In the genomic region with DNA sequence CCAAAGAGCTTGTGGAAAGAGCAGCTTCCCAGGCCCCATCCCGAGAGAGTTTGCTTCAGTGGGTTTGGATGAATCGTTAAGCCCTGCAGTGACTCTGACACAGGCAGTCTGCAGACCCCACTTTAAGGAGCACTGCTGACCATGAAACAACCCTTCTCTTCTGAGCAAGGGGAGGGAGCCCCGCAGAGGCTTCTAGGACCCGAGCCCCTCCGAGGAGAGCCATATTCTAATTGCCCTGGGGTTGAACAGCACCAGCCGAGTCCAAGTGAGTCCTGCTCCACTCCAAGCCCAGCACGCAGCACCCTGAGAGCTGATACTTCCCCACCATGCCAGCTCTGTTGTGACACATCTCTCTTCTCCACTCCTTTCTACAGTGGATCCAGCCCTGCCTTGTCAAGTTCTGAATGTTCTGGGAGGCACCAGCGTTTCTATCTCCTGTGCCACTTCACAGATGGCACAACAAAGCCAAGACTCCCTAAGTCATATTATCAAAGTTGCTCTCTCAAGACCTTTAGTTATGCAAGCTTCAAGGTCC, we compare ENCODE assay signal across 18 cellular contexts. TPM values are rescaled to one million over a fixed set of nuclear protein-coding genes. Genes with fewer than 3 reads are reported as not detected.
DNase-seq lines count a peak whose midpoint lies in the region; ATAC-seq, FAIRE-seq and TF ChIP-seq lines count a peak whose summit lies in the region.
"Had no signal": no experiment of that assay in that cellular context is flagged by ENCODE, and none has a peak within 500 bp of the region (broad histone marks: within the 10 kb centered on the region; RNA-seq: fewer than 3 reads in every experiment).

No MANE protein-coding gene starts in this region.

- no peak overlapping the region for H3K4me3 Mint-ChIP-seq in Calu3 (ENCODE audit: low read depth, unreplicated experiment)
- H3K4me3 Mint-ChIP-seq: T-helper 1 cell treated with Interleukin-12 subunit alpha and Interleukin-12 subunit beta and Interleukin-4 antibody, amounts not matched to agents 30 μg/mL and 1 μg/mL, for 36 hours had no signal

- H3K9ac ChIP-seq in kidney (ENCODE audit: low read length in 2 of 2), result peak overlapping the region; percentile 20 to 78

- H3K4me2 ChIP-seq in DOHH2 (ENCODE audit: low read length), result peak overlapping the region; percentile 70

- no peak overlapping the region for H3K27ac Mint-ChIP-seq in Calu3 (ENCODE audit: unreplicated experiment)
- H3K27ac Mint-ChIP-seq: T-helper 1 cell treated with Interleukin-12 subunit alpha and Interleukin-12 subunit beta and Interleukin-4 antibody, amounts not matched to agents 30 μg/mL and 1 μg/mL, for 36 hours had no signal

- TF ChIP-seq POLR2A in body of pancreas (IDR thresholded peaks at IDR 0.05) (no peak), gastrocnemius medialis (IDR thresholded peaks at IDR 0.05) (no peak)

- peak overlapping the region; percentile 54 for H3K4me3 ChIP-seq in DOHH2 (ENCODE audit: low read length)
- H3K4me3 ChIP-seq in body of pancreas, result no peak overlapping the region
- H3K4me3 ChIP-seq in kidney (ENCODE audit: low read length in 2 of 2), result peak overlapping the region; percentile 51 to 53
- peak overlapping the region in 1 of 4 donors; percentile 3 for H3K4me3 ChIP-seq in gastrocnemius medialis

- no peaks in the 10 kb centered on the region for H3K9me2 ChIP-seq in DOHH2 (replicated peaks; ENCODE audit: control insufficient read depth, low read length)

- CTCF ChIA-PET in Calu3 (lab: Charles Lee), result interaction anchor here (1.2 kb wide), 1 partner anchor 31 kb away, joined by 3 read pairs; a partner anchor contains a TSS

- intact Hi-C loops in body of pancreas (cut with DNase I) (loop anchor here (10.0 kb wide), 1 partner anchor 166 kb away; a partner anchor contains a TSS), kidney (cut with DNase I) (no loop called here), gastrocnemius medialis (cut with DNase I; ENCODE audit: low total_unique reads) (loop anchor here (1.0 kb wide), 1 partner anchor 10 kb away; no protein-coding TSS in a partner anchor), Calu3 (cut with micrococcal nuclease; ENCODE audit: unreplicated experiment) (loop anchor here (5.0 kb wide), 1 partner anchor 49 kb away; no protein-coding TSS in a partner anchor)

- no peaks in the 10 kb centered on the region for H3K27me3 Mint-ChIP-seq in Calu3 (ENCODE audit: unreplicated experiment)

- BruUV-seq in Calu3 (replicated peaks; lab: Mats Ljungman, UMichigan), result no TSS peak

- ATAC-seq in body of pancreas (no peak), gastrocnemius medialis (peak; percentile 17 to 25)

- no peak for FAIRE-seq in kidney (lab: Jason Lieb, UNC)
- FAIRE-seq: GM12891 had no signal

- H3K4me1 Mint-ChIP-seq in Calu3 (ENCODE audit: low read depth, unreplicated experiment), result peaks cover 9% of the 10 kb centered on the region

- H3K9me3 Mint-ChIP-seq in Calu3 (ENCODE audit: low read depth, unreplicated experiment), result no peaks in the 10 kb centered on the region
- H3K9me3 Mint-ChIP-seq: T-helper 1 cell treated with Interleukin-12 subunit alpha and Interleukin-12 subunit beta and Interleukin-4 antibody, amounts not matched to agents 30 μg/mL and 1 μg/mL, for 36 hours had no signal

- H3K4me1 ChIP-seq in DOHH2 (ENCODE audit: control insufficient read depth, low read length) (peaks cover 84% of the 10 kb centered on the region), body of pancreas (peaks cover 89% of the 10 kb centered on the region), kidney (ENCODE audit: control insufficient read depth in 1 of 2, insufficient read depth in 1 of 2, low read depth in 1 of 2, low read length in 2 of 2) (peaks cover 55 to 70% of the 10 kb centered on the region in 2 donors), gastrocnemius medialis (peaks cover 93 to 100% of the 10 kb centered on the region in 2 donors)

- TF ChIP-seq CTCF in DOHH2 (IDR thresholded peaks at IDR 0.05; ENCODE audit: low read depth, low read length, poor library complexity, severe bottlenecking), result no peak
- TF ChIP-seq CTCF in body of pancreas (IDR thresholded peaks at IDR 0.05), result no peak
- TF ChIP-seq CTCF in kidney (IDR thresholded peaks at IDR 0.05; ENCODE audit: borderline replicate concordance, extremely low read depth, insufficient read depth), result no peak
- TF ChIP-seq CTCF in gastrocnemius medialis (IDR thresholded peaks at IDR 0.05 in 4 of 5, conservative IDR thresholded peaks at IDR 0.05 in 1 of 5), result no peak
- TF ChIP-seq CTCF in Calu3 (IDR thresholded peaks at IDR 0.05; ENCODE audit: unreplicated experiment), result no peak

- H3K9me3 ChIP-seq in DOHH2 (ENCODE audit: control insufficient read depth, insufficient read depth, low read length), result no peaks in the 10 kb centered on the region
- no peaks in the 10 kb centered on the region for H3K9me3 ChIP-seq in body of pancreas
- no peaks in the 10 kb centered on the region for H3K9me3 ChIP-seq in kidney (ENCODE audit: control insufficient read depth in 1 of 2, low read length in 2 of 2)
- H3K9me3 ChIP-seq in gastrocnemius medialis, result no peaks in the 10 kb centered on the region
- H3K9me3 ChIP-seq: Caco-2 had no signal

- H3F3A ChIP-seq in DOHH2 (ENCODE audit: control insufficient read depth, insufficient read depth), result 0 out of 2 replicates have a peak, but pooled peaks cover 3% of the 10 kb centered on the region

- WGBS in body of pancreas, 2 donors, result 70 to 80% methylated on average over 4 to 8 of the region's 8 CpGs

- H3K27ac ChIP-seq in DOHH2 (ENCODE audit: low read depth, low read length) (no peak overlapping the region), body of pancreas (peak overlapping the region in 3 of 4 donors; percentile 29 to 89 (median 83)), kidney (ENCODE audit: low read depth in 2 of 2, low read length in 2 of 2) (peak overlapping the region; percentile 91 to 97), gastrocnemius medialis (peak overlapping the region; percentile 96 to 99 (median 98))
- H3K27ac ChIP-seq: HL-60 had no signal

- H3K36me3 Mint-ChIP-seq in Calu3 (ENCODE audit: insufficient read depth, unreplicated experiment), result no peaks in the 10 kb centered on the region

- in situ Hi-C loops in gastrocnemius medialis (cut with MboI; ENCODE audit: low sequenced_read_pairs in 4 of 4), result no loop called here

- no peaks in the 10 kb centered on the region for H4K20me1 ChIP-seq in DOHH2 (ENCODE audit: control insufficient read depth, insufficient read depth, low read depth, low read length)

- H3K79me2 ChIP-seq in DOHH2 (ENCODE audit: control insufficient read depth, low read length), result no peaks in the 10 kb centered on the region

- H3K27me3 ChIP-seq in DOHH2 (ENCODE audit: control insufficient read depth, low read length) (no peaks in the 10 kb centered on the region), body of pancreas (no peaks in the 10 kb centered on the region), gastrocnemius medialis (no peaks in the 10 kb centered on the region)

- H3K36me3 ChIP-seq in DOHH2 (ENCODE audit: control insufficient read depth, low read length), result no peaks in the 10 kb centered on the region
- H3K36me3 ChIP-seq in body of pancreas (replicated peaks in 1 of 2; ENCODE audit: insufficient read depth in 1 of 2, low read depth in 2 of 2), result no peaks in the 10 kb centered on the region
- no peaks in the 10 kb centered on the region for H3K36me3 ChIP-seq in kidney (ENCODE audit: control insufficient read depth in 1 of 2, insufficient read depth in 2 of 2, low read length in 2 of 2)
- no peaks in the 10 kb centered on the region for H3K36me3 ChIP-seq in gastrocnemius medialis

- DNase-seq in body of pancreas (no peak), kidney (peak; percentile 40), gastrocnemius medialis (peak; percentile 65 to 85), NCI-H2081 treated with DMSO at 0.1 percent for 48 hours (lab: John Stamatoyannopoulos, UW) (no peak), 8988T (no peak), Calu3 (no peak), NCI-H2029 (lab: John Stamatoyannopoulos, UW) (no peak)
- DNase-seq: GDM1, NCI-H1105 had no signal

RNA-seq across cellular contexts. Expression of a gene that starts 10.4 kb away (rescaled TPM):
- 10 to 100 TPM in 1 of 2 donors, 1 to 10 TPM in 1; 3.9 to 19.4 TPM for total RNA-seq in body of pancreas
- total RNA-seq in kidney, result 30.4 TPM
- polyA plus RNA-seq in kidney (ENCODE audit: insufficient read depth, low read depth, low replicate concordance), result 57.6 TPM
- 100 to 1,000 TPM in 1 of 4 donors, 10 to 100 TPM in 3; 19.4 to 105 (median 46.0) TPM for total RNA-seq in gastrocnemius medialis
- total RNA-seq in Calu3 (2022), result 1.1 TPM in 2 replicates

RNA-seq across cellular contexts. Expression of a gene that starts 24.6 kb away (rescaled TPM):
- total RNA-seq in body of pancreas (under 1 TPM in 1 of 2 donors, not detected in 1; 0.52 TPM), kidney (not detected), gastrocnemius medialis (not detected), Calu3 (2022) (not detected in 2 replicates)
- not detected for polyA plus RNA-seq in kidney (ENCODE audit: insufficient read depth, low read depth, low replicate concordance)
- total RNA-seq: activated CD8-positive, alpha-beta memory T cell treated with anti-CD3 and anti-CD28 coated beads for 36 hours; Caco-2; esophagus mucosa; H4; mucosa of gallbladder had no signal

RNA-seq across cellular contexts. Expression of a gene that starts 30.5 kb away (rescaled TPM):
- 10 to 100 TPM; 28.8 to 54.1 TPM for total RNA-seq in body of pancreas
- 42.8 TPM for total RNA-seq in kidney
- 40.4 TPM for polyA plus RNA-seq in kidney (ENCODE audit: insufficient read depth, low read depth, low replicate concordance)
- 10 to 100 TPM in 1 of 4 donors, 1 to 10 TPM in 3; 4.0 to 16.0 (median 6.0) TPM for total RNA-seq in gastrocnemius medialis
- total RNA-seq in Calu3 (2022), result not detected in 2 replicates
- total RNA-seq: activated CD8-positive, alpha-beta memory T cell treated with anti-CD3 and anti-CD28 coated beads for 36 hours; H4 had no signal

RNA-seq across cellular contexts. Expression of a gene that starts 36.8 kb away (rescaled TPM):
- total RNA-seq in body of pancreas, result 1 to 10 TPM; 5.7 to 9.2 TPM
- total RNA-seq in kidney, result 23.5 TPM
- polyA plus RNA-seq in kidney (ENCODE audit: insufficient read depth, low read depth, low replicate concordance), result 18.2 TPM
- total RNA-seq in gastrocnemius medialis, result 1 to 10 TPM; 3.8 to 5.1 (median 4.7) TPM
- total RNA-seq in Calu3 (2022), result 31.8 and 35.0 TPM in 2 replicates

RNA-seq across cellular contexts. Expression of a gene that starts 51.8 kb away (rescaled TPM):
- 1 to 10 TPM; 6.9 to 9.9 TPM for total RNA-seq in body of pancreas
- total RNA-seq in kidney, result 17.5 TPM
- polyA plus RNA-seq in kidney (ENCODE audit: insufficient read depth, low read depth, low replicate concordance), result 240 TPM
- under 1 TPM in 3 of 4 donors, not detected in 1; 0.22 to 0.70 (median 0.36) TPM for total RNA-seq in gastrocnemius medialis
- total RNA-seq in Calu3 (2022), result not detected in 2 replicates
- total RNA-seq: Caco-2 had no signal

Comparison
In these comparisons a context has a peak if more than half of its experiments do, and no peak if none do; other contexts are left out.
1. H3K4me3 ChIP-seq: peak in DOHH2 (single experiment) and kidney (2 of 2); none in body of pancreas (0 of 2).
2. DNase-seq: peak in kidney (single experiment) and gastrocnemius medialis (2 of 2); none in body of pancreas (0 of 4), NCI-H2081 treated with DMSO at 0.1 percent for 48 hours (single experiment), 8988T (single experiment), Calu3 (single experiment) and NCI-H2029 (single experiment).